In genomic region chr2:88919087-88919738, GRCh38 we compare ENCODE assay signal across 8 cellular contexts.
A peak's percentile ranks its signal among the peaks of the same experiment; 100 is the strongest.
DNase-seq lines count a peak whose midpoint lies in the region; ATAC-seq and TF ChIP-seq lines count a peak whose summit lies in the region.

No MANE protein-coding gene starts in this region.

- no peak overlapping the region for H3K4me3 Mint-ChIP-seq in activated CD4-positive, alpha-beta T cell treated with anti-CD3 and anti-CD28 coated beads for 36 hours

- peak; percentile 84 for TF ChIP-seq CTCF in epithelial cell of proximal tubule (conservative IDR thresholded peaks at IDR 0.05; ENCODE audit: low read depth, low read length)
- peak in 8 of 11 experiments; percentile 37 to 65 (median 46) for TF ChIP-seq CTCF in spleen (IDR thresholded peaks at IDR 0.05 in 8 of 11, conservative IDR thresholded peaks at IDR 0.05 in 3 of 11)

- no peaks in the 10 kb centered on the region for H3K36me3 Mint-ChIP-seq in activated CD4-positive, alpha-beta T cell treated with anti-CD3 and anti-CD28 coated beads for 36 hours (ENCODE audit: low read depth)

- H3K4me3 ChIP-seq in epithelial cell of proximal tubule (ENCODE audit: low read depth, low read length) (no peak overlapping the region), spleen (no peak overlapping the region)

- H3K27me3 Mint-ChIP-seq in activated CD4-positive, alpha-beta T cell treated with anti-CD3 and anti-CD28 coated beads for 36 hours, result peaks cover 5% of the 10 kb centered on the region

- CTCF ChIA-PET in activated CD4-positive, alpha-beta T cell treated with anti-CD3 and anti-CD28 coated beads for 36 hours (lab: Charles Lee), result interaction anchor here (0.6 to 1.6 kb wide), 6 partner anchors 15 to 88 kb away, joined by 3 to 14 read pairs (median 6); no protein-coding TSS in a partner anchor

- H3K4me1 ChIP-seq in spleen, result no peaks in the 10 kb centered on the region

- intact Hi-C loops in activated CD4-positive, alpha-beta T cell treated with anti-CD3 and anti-CD28 coated beads for 36 hours (cut with DNase I, micrococcal nuclease), result loop anchor here in 1 of 2 experiments (1.0 to 5.0 kb wide), 3 partner anchors 45 to 177 kb away; no protein-coding TSS in a partner anchor
- intact Hi-C loops in spleen (cut with DNase I; ENCODE audit: low total_unique reads), result no loop called here

- no peaks in the 10 kb centered on the region for H3K9me3 Mint-ChIP-seq in activated CD4-positive, alpha-beta T cell treated with anti-CD3 and anti-CD28 coated beads for 36 hours (ENCODE audit: low read depth)

- no peaks in the 10 kb centered on the region for H3K36me3 ChIP-seq in spleen

- 42 to 65% (median 52%) methylated on average over 7 of the region's 7 CpGs for WGBS in spleen, 5 donors

- no peak overlapping the region for H3K27ac Mint-ChIP-seq in activated CD4-positive, alpha-beta T cell treated with anti-CD3 and anti-CD28 coated beads for 36 hours

- peaks cover 0 to under 1% (median 0%) of the 10 kb centered on the region in 7 donors for H3K27me3 ChIP-seq in spleen (replicated peaks in 1 of 7)

- no peak for TF ChIP-seq POLR2A in spleen (IDR thresholded peaks at IDR 0.05)

- DNase-seq in activated CD4-positive, alpha-beta T cell treated with anti-CD3 and anti-CD28 coated beads for 36 hours, result peak; percentile 17
- DNase-seq in activated CD4-positive, alpha-beta T cell treated with anti-CD3 and anti-CD28 coated beads, Interleukin-2, amount 50 U/mL, for 48 hours, result no peak
- DNase-seq in NCI-H1930 (lab: John Stamatoyannopoulos, UW) (peak; percentile 15 to 42), epithelial cell of proximal tubule (ENCODE audit: low read depth) (no peak), spleen (no peak), NCI-H187 (lab: John Stamatoyannopoulos, UW) (no peak)
- no peak for DNase-seq in activated CD8-positive, alpha-beta memory T cell treated with anti-CD3 and anti-CD28 coated beads, Interleukin-2, amount 50 U/mL, for 48 hours

- POLR2A ChIA-PET in activated CD4-positive, alpha-beta T cell treated with anti-CD3 and anti-CD28 coated beads for 36 hours (lab: Charles Lee), result no interaction called here

- peaks cover 1% of the 10 kb centered on the region for H3K4me1 Mint-ChIP-seq in activated CD4-positive, alpha-beta T cell treated with anti-CD3 and anti-CD28 coated beads for 36 hours

- ATAC-seq in activated CD4-positive, alpha-beta T cell treated with anti-CD3 and anti-CD28 coated beads for 36 hours, result no peak
- no peak for ATAC-seq in GM19397 (IDR thresholded peaks at IDR 0.05; ENCODE audit: unreplicated experiment)

- no peaks in the 10 kb centered on the region for H3K9me3 ChIP-seq in spleen

- H3K27ac ChIP-seq in spleen, result no peak overlapping the region

Comparison
In these comparisons a context has a peak if more than half of its experiments do, and no peak if none do; other contexts are left out.
1. DNase-seq: peak in activated CD4-positive, alpha-beta T cell treated with anti-CD3 and anti-CD28 coated beads for 36 hours (single experiment) and NCI-H1930 (2 of 2); none in activated CD4-positive, alpha-beta T cell treated with anti-CD3 and anti-CD28 coated beads, Interleukin-2, amount 50 U/mL, for 48 hours (0 of 2), epithelial cell of proximal tubule (single experiment), spleen (single experiment), activated CD8-positive, alpha-beta memory T cell treated with anti-CD3 and anti-CD28 coated beads, Interleukin-2, amount 50 U/mL, for 48 hours (single experiment) and NCI-H187 (0 of 2).